8 cellular contexts compared by ENCODE assay signal in genomic region chr10:101014230-101014884, GRCh38. TPM values are rescaled to one million over a fixed set of nuclear protein-coding genes. Genes with fewer than 3 reads are reported as not detected.
DNase-seq lines count a peak whose midpoint lies in the region; ATAC-seq and TF ChIP-seq lines count a peak whose summit lies in the region.

No MANE protein-coding gene starts in this region.

- TF ChIP-seq CTCF in SK-N-SH (IDR thresholded peaks at IDR 0.05) (peak; percentile 95), heart left ventricle (IDR thresholded peaks at IDR 0.05) (peak; percentile 78 to 92 (median 88))

- H3K4me1 ChIP-seq in SK-N-SH (ENCODE audit: control insufficient read depth in 1 of 2, insufficient read depth in 2 of 2, low read depth in 1 of 2, low read length in 1 of 2) (peaks cover 8 to 19% of the 10 kb centered on the region in 2 experiments; a peak in 3 of 4 replicates), heart left ventricle (peaks cover 0 to 42% (median 26%) of the 10 kb centered on the region in 12 donors)

- H3K4me3 ChIP-seq in SK-N-SH (ENCODE audit: low read depth in 2 of 2, low read length in 1 of 2) (peak overlapping the region in 1 of 2 experiments; percentile 21; a peak in 1 of 4 replicates), heart left ventricle (no peak overlapping the region)

- ATAC-seq in activated naive CD8-positive, alpha-beta T cell treated with anti-CD3 and anti-CD28 coated beads, Interleukin-2, amount 10 ng/mL, durations not matched to agents 7 days and 5 days (ENCODE audit: low read depth) = no peak
- ATAC-seq in heart left ventricle (peak; percentile 40 to 69 (median 65)), HG03135 (IDR thresholded peaks at IDR 0.05; ENCODE audit: unreplicated experiment) (no peak), GM21786 (IDR thresholded peaks at IDR 0.05; ENCODE audit: unreplicated experiment) (no peak)

- H3K27ac ChIP-seq in SK-N-SH (ENCODE audit: low read depth in 2 of 2, low read length in 1 of 2) (peak overlapping the region in 1 of 2 experiments; percentile 13; a peak in 1 of 4 replicates), heart left ventricle (no peak overlapping the region)

- no peak overlapping the region for H3K4me3 Mint-ChIP-seq in activated naive CD8-positive, alpha-beta T cell treated with anti-CD3 and anti-CD28 coated beads, Interleukin-2, amount 10 ng/mL, durations not matched to agents 7 days and 5 days

- DNase-seq in D341Med (ENCODE audit: low spot score) = peak; percentile 72
- DNase-seq in HPDE6-E6E7 (ENCODE audit: extremely low spot score) = peak; percentile 54
- peak; percentile 85 for DNase-seq in SK-N-SH
- peak; percentile 84 for DNase-seq in activated naive CD8-positive, alpha-beta T cell treated with anti-CD3 and anti-CD28 coated beads, Interleukin-2, amount 10 ng/mL, durations not matched to agents 7 days and 5 days
- peak; percentile 75 to 92 (median 78) for DNase-seq in heart left ventricle
- DNase-seq in retina = peak; percentile 91

- H4K20me1 ChIP-seq in SK-N-SH (ENCODE audit: insufficient read depth) = no peaks in the 10 kb centered on the region

- WGBS in SK-N-SH (ENCODE audit: low lambda C conversion rate) = 14% methylated on average over 10 of the region's 11 CpGs
- WGBS in heart left ventricle, 4 donors = 18 to 22% (median 21%) methylated on average over 11 of the region's 11 CpGs

- H3K4me2 ChIP-seq in SK-N-SH = peak overlapping the region; percentile 34

- no peaks in the 10 kb centered on the region for H3K79me2 ChIP-seq in SK-N-SH (ENCODE audit: insufficient read depth)

- peaks cover 18% of the 10 kb centered on the region for H3F3A ChIP-seq in SK-N-SH (replicated peaks; ENCODE audit: insufficient read depth)

- H3K27me3 Mint-ChIP-seq in activated naive CD8-positive, alpha-beta T cell treated with anti-CD3 and anti-CD28 coated beads, Interleukin-2, amount 10 ng/mL, durations not matched to agents 7 days and 5 days = peaks cover 31% of the 10 kb centered on the region

- H3K9ac ChIP-seq in SK-N-SH = no peak overlapping the region

- peaks cover 13% of the 10 kb centered on the region for H3K4me1 Mint-ChIP-seq in activated naive CD8-positive, alpha-beta T cell treated with anti-CD3 and anti-CD28 coated beads, Interleukin-2, amount 10 ng/mL, durations not matched to agents 7 days and 5 days

- POLR2A ChIA-PET in SK-N-SH (lab: Yijun Ruan, JAX) = interaction anchor here (1.3 to 1.4 kb wide), 2 partner anchors 17 to 29 kb away, joined by 3 to 8 read pairs; no protein-coding TSS in a partner anchor
- POLR2A ChIA-PET in activated naive CD8-positive, alpha-beta T cell treated with anti-CD3 and anti-CD28 coated beads, Interleukin-2, amount 10 ng/mL, durations not matched to agents 7 days and 5 days (lab: Charles Lee) = interaction anchor here (1.0 to 3.4 kb wide), 3 partner anchors 12 to 18 kb away, joined by 3 to 15 read pairs (median 4); no protein-coding TSS in a partner anchor

- no peaks in the 10 kb centered on the region for H3K36me3 Mint-ChIP-seq in activated naive CD8-positive, alpha-beta T cell treated with anti-CD3 and anti-CD28 coated beads, Interleukin-2, amount 10 ng/mL, durations not matched to agents 7 days and 5 days

- no peaks in the 10 kb centered on the region for H3K9me2 ChIP-seq in SK-N-SH

- H3K27me3 ChIP-seq in SK-N-SH (ENCODE audit: insufficient read depth) (no peaks in the 10 kb centered on the region), heart left ventricle (peaks cover 0 to 17% (median 3%) of the 10 kb centered on the region in 9 donors)

- H3K27ac Mint-ChIP-seq in activated naive CD8-positive, alpha-beta T cell treated with anti-CD3 and anti-CD28 coated beads, Interleukin-2, amount 10 ng/mL, durations not matched to agents 7 days and 5 days = no peak overlapping the region

- no peak for TF ChIP-seq POLR2A in heart left ventricle (IDR thresholded peaks at IDR 0.05)

- intact Hi-C loops in heart left ventricle (cut with DNase I) = loop anchor here in 9 of 10 donors (1.0 to 5.0 kb wide), 6 partner anchors 18 to 452 kb away; partner anchors contain the start of gene SEMA4G (in 3 of the 9)

- H3K9me3 Mint-ChIP-seq in activated naive CD8-positive, alpha-beta T cell treated with anti-CD3 and anti-CD28 coated beads, Interleukin-2, amount 10 ng/mL, durations not matched to agents 7 days and 5 days = no peaks in the 10 kb centered on the region

- no peak for TF ChIP-seq EP300 in SK-N-SH (IDR thresholded peaks at IDR 0.05; ENCODE audit: borderline replicate concordance in 1 of 2, low read depth in 1 of 2, low read length in 1 of 2)

- peak; percentile 89 for TF ChIP-seq RAD21 in SK-N-SH (IDR thresholded peaks at IDR 0.05; ENCODE audit: low read length)

- CTCF ChIA-PET in SK-N-SH (lab: Yijun Ruan, JAX) = interaction anchor here (0.5 to 7.2 kb wide), 33 partner anchors 15 to 1037 kb away, joined by 3 to 443 read pairs (median 4); partner anchors contain the start of genes LZTS2, MRPL43, PDZD7 and SEMA4G

- H3K36me3 ChIP-seq in SK-N-SH (replicated peaks in 1 of 2; ENCODE audit: control insufficient read depth in 1 of 2, insufficient read depth in 2 of 2, low read length in 1 of 2) (no peaks in the 10 kb centered on the region), heart left ventricle (no peaks in the 10 kb centered on the region)

- H2AFZ ChIP-seq in SK-N-SH (ENCODE audit: low read depth) = no peak overlapping the region

- H3K9me3 ChIP-seq in SK-N-SH (no peaks in the 10 kb centered on the region), heart left ventricle (no peaks in the 10 kb centered on the region)

TF ChIP-seq in SK-N-SH, 30 proteins besides CTCF, POLR2A, EP300 and RAD21 (continues in another document):
- TF ChIP-seq CHD2 (IDR thresholded peaks at IDR 0.05; ENCODE audit: low read length, partially characterized antibody) = peak; percentile 13
- TF ChIP-seq, protein P1, sequence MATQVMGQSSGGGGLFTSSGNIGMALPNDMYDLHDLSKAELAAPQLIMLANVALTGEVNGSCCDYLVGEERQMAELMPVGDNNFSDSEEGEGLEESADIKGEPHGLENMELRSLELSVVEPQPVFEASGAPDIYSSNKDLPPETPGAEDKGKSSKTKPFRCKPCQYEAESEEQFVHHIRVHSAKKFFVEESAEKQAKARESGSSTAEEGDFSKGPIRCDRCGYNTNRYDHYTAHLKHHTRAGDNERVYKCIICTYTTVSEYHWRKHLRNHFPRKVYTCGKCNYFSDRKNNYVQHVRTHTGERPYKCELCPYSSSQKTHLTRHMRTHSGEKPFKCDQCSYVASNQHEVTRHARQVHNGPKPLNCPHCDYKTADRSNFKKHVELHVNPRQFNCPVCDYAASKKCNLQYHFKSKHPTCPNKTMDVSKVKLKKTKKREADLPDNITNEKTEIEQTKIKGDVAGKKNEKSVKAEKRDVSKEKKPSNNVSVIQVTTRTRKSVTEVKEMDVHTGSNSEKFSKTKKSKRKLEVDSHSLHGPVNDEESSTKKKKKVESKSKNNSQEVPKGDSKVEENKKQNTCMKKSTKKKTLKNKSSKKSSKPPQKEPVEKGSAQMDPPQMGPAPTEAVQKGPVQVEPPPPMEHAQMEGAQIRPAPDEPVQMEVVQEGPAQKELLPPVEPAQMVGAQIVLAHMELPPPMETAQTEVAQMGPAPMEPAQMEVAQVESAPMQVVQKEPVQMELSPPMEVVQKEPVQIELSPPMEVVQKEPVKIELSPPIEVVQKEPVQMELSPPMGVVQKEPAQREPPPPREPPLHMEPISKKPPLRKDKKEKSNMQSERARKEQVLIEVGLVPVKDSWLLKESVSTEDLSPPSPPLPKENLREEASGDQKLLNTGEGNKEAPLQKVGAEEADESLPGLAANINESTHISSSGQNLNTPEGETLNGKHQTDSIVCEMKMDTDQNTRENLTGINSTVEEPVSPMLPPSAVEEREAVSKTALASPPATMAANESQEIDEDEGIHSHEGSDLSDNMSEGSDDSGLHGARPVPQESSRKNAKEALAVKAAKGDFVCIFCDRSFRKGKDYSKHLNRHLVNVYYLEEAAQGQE (IDR thresholded peaks at IDR 0.05; ENCODE audit: low read depth, low read length) = no peak
- peak; percentile 78 for TF ChIP-seq SMC3 (IDR thresholded peaks at IDR 0.05; ENCODE audit: low read depth, low read length)

RNA-seq across cellular contexts. Expression of gene LZTS2, which starts 14.7 kb away (rescaled TPM):
- polyA plus RNA-seq in SK-N-SH (2012; rRNA removed) (50.6 and 52.2 TPM in 2 replicates), heart left ventricle (10 to 100 TPM; 45.5 to 61.9 TPM)
- 18.5 and 31.3 TPM in 2 replicates for polyA plus RNA-seq in SK-N-SH (2012; cell fraction: cytosol; rRNA removed)
- polyA plus RNA-seq in SK-N-SH (2012; cell fraction: nucleus; rRNA removed) = 105 and 145 TPM in 2 replicates
- total RNA-seq in activated naive CD8-positive, alpha-beta T cell treated with anti-CD3 and anti-CD28 coated beads, Interleukin-2, amount 10 ng/mL, durations not matched to agents 7 days and 5 days = 10 to 100 TPM; 22.0 to 22.4 TPM
- total RNA-seq in heart left ventricle = 10 to 100 TPM; 33.7 to 93.0 (median 40.6) TPM

RNA-seq across cellular contexts. Expression of gene PDZD7, which starts 16.6 kb away (rescaled TPM):
- polyA plus RNA-seq in SK-N-SH (2012; rRNA removed) = 1.9 and 2.3 TPM in 2 replicates
- 0.95 and 1.5 TPM in 2 replicates for polyA plus RNA-seq in SK-N-SH (2012; cell fraction: cytosol; rRNA removed)
- 5.4 and 6.8 TPM in 2 replicates for polyA plus RNA-seq in SK-N-SH (2012; cell fraction: nucleus; rRNA removed)
- 1 to 10 TPM; 1.1 to 1.4 TPM for total RNA-seq in activated naive CD8-positive, alpha-beta T cell treated with anti-CD3 and anti-CD28 coated beads, Interleukin-2, amount 10 ng/mL, durations not matched to agents 7 days and 5 days
- under 1 TPM in 8 of 9 donors, not detected in 1; 0.09 to 0.97 (median 0.35) TPM for total RNA-seq in heart left ventricle
- under 1 TPM; 0.15 to 0.27 TPM for polyA plus RNA-seq in heart left ventricle

RNA-seq across cellular contexts. Expression of gene SFXN3, which starts 16.7 kb away (rescaled TPM):
- 142 and 229 TPM in 2 replicates for polyA plus RNA-seq in SK-N-SH (2012; rRNA removed)
- polyA plus RNA-seq in SK-N-SH (2012; cell fraction: cytosol; rRNA removed) = 44.8 and 65.6 TPM in 2 replicates
- 1,157 and 1,277 TPM in 2 replicates for polyA plus RNA-seq in SK-N-SH (2012; cell fraction: nucleus; rRNA removed)
- 10 to 100 TPM; 66.1 to 68.6 TPM for total RNA-seq in activated naive CD8-positive, alpha-beta T cell treated with anti-CD3 and anti-CD28 coated beads, Interleukin-2, amount 10 ng/mL, durations not matched to agents 7 days and 5 days
- 10 to 100 TPM; 12.1 to 37.4 (median 17.8) TPM for total RNA-seq in heart left ventricle
- polyA plus RNA-seq in heart left ventricle = 10 to 100 TPM; 11.7 to 23.5 TPM

RNA-seq across cellular contexts. Expression of gene TWNK, which starts 27.0 kb away (rescaled TPM):
- polyA plus RNA-seq in SK-N-SH (2012; rRNA removed) (16.4 and 20.0 TPM in 2 replicates), heart left ventricle (1 to 10 TPM; 4.8 to 9.5 TPM)
- 16.6 and 20.2 TPM in 2 replicates for polyA plus RNA-seq in SK-N-SH (2012; cell fraction: cytosol; rRNA removed)
- polyA plus RNA-seq in SK-N-SH (2012; cell fraction: nucleus; rRNA removed) = 15.7 and 20.7 TPM in 2 replicates
- total RNA-seq in activated naive CD8-positive, alpha-beta T cell treated with anti-CD3 and anti-CD28 coated beads, Interleukin-2, amount 10 ng/mL, durations not matched to agents 7 days and 5 days = 10 to 100 TPM; 10.8 to 11.0 TPM
- 1 to 10 TPM; 4.7 to 7.6 (median 5.8) TPM for total RNA-seq in heart left ventricle

RNA-seq across cellular contexts. Expression of gene MRPL43, which starts 27.1 kb away (rescaled TPM):
- polyA plus RNA-seq in SK-N-SH (2012; rRNA removed) = 173 and 208 TPM in 2 replicates
- polyA plus RNA-seq in SK-N-SH (2012; cell fraction: cytosol; rRNA removed) = 100 and 140 TPM in 2 replicates
- polyA plus RNA-seq in SK-N-SH (2012; cell fraction: nucleus; rRNA removed) = 160 and 186 TPM in 2 replicates
- total RNA-seq in activated naive CD8-positive, alpha-beta T cell treated with anti-CD3 and anti-CD28 coated beads, Interleukin-2, amount 10 ng/mL, durations not matched to agents 7 days and 5 days = 10 to 100 TPM; 55.1 to 57.1 TPM
- 100 to 1,000 TPM in 1 of 9 donors, 10 to 100 TPM in 8; 44.8 to 108 (median 55.9) TPM for total RNA-seq in heart left ventricle
- polyA plus RNA-seq in heart left ventricle = 100 to 1,000 TPM in 1 of 2 donors, 10 to 100 TPM in 1; 82.2 to 113 TPM

Comparison
In these comparisons a context has a peak if more than half of its experiments do, and no peak if none do; other contexts are left out.
1. ATAC-seq: peak in heart left ventricle (4 of 4); none in activated naive CD8-positive, alpha-beta T cell treated with anti-CD3 and anti-CD28 coated beads, Interleukin-2, amount 10 ng/mL, durations not matched to agents 7 days and 5 days (single experiment), HG03135 (single experiment) and GM21786 (single experiment).
2. Peak in every context shown above with its lines, with median percentiles within 50 percentile points of each other: DNase-seq.